Comparison of ENCODE assay signal across 22 cellular contexts in the genomic region with DNA sequence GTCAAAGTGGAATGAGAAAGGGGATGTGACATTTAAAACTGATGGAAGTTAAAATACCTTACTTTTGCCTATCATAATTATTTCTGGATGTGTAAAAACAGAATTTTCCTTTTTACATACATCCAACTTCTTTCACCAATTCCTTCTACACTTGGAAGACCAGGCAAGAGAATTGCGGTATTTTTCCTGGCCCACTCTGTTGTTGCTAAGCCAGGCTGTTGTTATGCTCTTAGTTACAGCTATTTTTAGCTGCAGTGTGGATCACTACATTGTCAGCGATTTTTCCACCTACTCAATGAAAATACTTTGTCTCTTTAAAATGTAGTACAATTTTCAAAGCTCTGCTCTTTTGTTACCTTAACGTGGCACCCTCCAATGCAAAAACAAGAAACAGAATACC. TPM values are rescaled to one million over a fixed set of nuclear protein-coding genes. Genes with fewer than 3 reads are reported as not detected.
"Had no signal": no experiment of that assay in that cellular context is flagged by ENCODE, and none has a peak within 500 bp of the region (broad histone marks: within the 10 kb centered on the region; RNA-seq: fewer than 3 reads in every experiment).

No MANE protein-coding gene starts in this region.

- H3K4me1 Mint-ChIP-seq: activated CD4-positive, alpha-beta T cell treated with anti-CD3 and anti-CD28 coated beads, Interleukin-2, amount 10 ng/mL, durations not matched to agents 24 days and 14 days; activated naive CD8-positive, alpha-beta T cell treated with anti-CD3 and anti-CD28 coated beads, Interleukin-2, amount 10 ng/mL, durations not matched to agents 7 days and 5 days; natural killer cell; stimulated activated naive B cell treated with anti-CD40 and anti-IgM and Interleukin-4, amounts not matched to agents 10 μg/mL and 1 μg/mL and 100 μg/mL, for 72 hours had no signal

- H3K27me3 ChIP-seq: breast epithelium, thyroid gland had no signal

- H3K4me1 ChIP-seq: breast epithelium, heart right ventricle, spleen had no signal

- H3K27ac ChIP-seq: breast epithelium, heart right ventricle, spleen had no signal

- H3K36me3 ChIP-seq: breast epithelium, heart right ventricle, spleen, thyroid gland had no signal

- H3K27ac Mint-ChIP-seq: activated CD4-positive, alpha-beta T cell treated with anti-CD3 and anti-CD28 coated beads, Interleukin-2, amount 10 ng/mL, durations not matched to agents 24 days and 14 days; activated CD8-positive, alpha-beta T cell treated with anti-CD3 and anti-CD28 coated beads, Interleukin-2, amount 10 ng/mL, durations not matched to agents 7 days and 5 days; activated naive CD8-positive, alpha-beta T cell treated with anti-CD3 and anti-CD28 coated beads, Interleukin-2, amount 10 ng/mL, durations not matched to agents 7 days and 5 days; activated T-cell treated with anti-CD3 and anti-CD28 coated beads, Interleukin-2, amount 50 U/mL, for 24 hours; activated T-helper 2 cell treated with anti-CD3 and anti-CD28 coated beads, Interferon-gamma antibody, Interleukin-2, Interleukin-4, amounts not matched to agents 10 μg/mL and 5 μg/mL and 100 μg/mL, durations not matched to agents 14 hours and 24 hours and 36 hours; natural killer cell; stimulated activated naive B cell treated with anti-CD40 and anti-IgM and Interleukin-4, amounts not matched to agents 10 μg/mL and 1 μg/mL and 100 μg/mL, for 72 hours had no signal

- DNase-seq: activated CD4-positive, alpha-beta T cell treated with anti-CD3 and anti-CD28 coated beads, Interleukin-2, amount 10 ng/mL, durations not matched to agents 24 days and 14 days; activated CD8-positive, alpha-beta T cell treated with anti-CD3 and anti-CD28 coated beads, Interleukin-2, amount 10 ng/mL, durations not matched to agents 7 days and 5 days; activated naive CD4-positive, alpha-beta T cell treated with Interleukin-2 at 50 U/mL for 16 hours; activated naive CD8-positive, alpha-beta T cell treated with anti-CD3 and anti-CD28 coated beads, Interleukin-2, amount 10 ng/mL, durations not matched to agents 7 days and 5 days; activated T-cell treated with anti-CD3 and anti-CD28 coated beads, Interleukin-2, amount 50 U/mL, for 24 hours; amygdala; cerebellar nuclear complex; effector CD4-positive, alpha-beta T cell; heart right ventricle; mesenchymal stem cell; natural killer cell; nucleus accumbens; posterior cingulate gyrus; retina; spleen; stimulated activated naive B cell treated with anti-CD40 and anti-IgM and Interleukin-4, amounts not matched to agents 10 μg/mL and 1 μg/mL and 100 μg/mL, for 72 hours; T-helper 1 cell; T-helper 9 cell had no signal

- H3K4me3 ChIP-seq: breast epithelium, heart right ventricle, spleen, thyroid gland had no signal

- H3K4me3 Mint-ChIP-seq: activated CD4-positive, alpha-beta T cell treated with anti-CD3 and anti-CD28 coated beads, Interleukin-2, amount 10 ng/mL, durations not matched to agents 24 days and 14 days; activated CD8-positive, alpha-beta T cell treated with anti-CD3 and anti-CD28 coated beads, Interleukin-2, amount 10 ng/mL, durations not matched to agents 7 days and 5 days; activated naive CD8-positive, alpha-beta T cell treated with anti-CD3 and anti-CD28 coated beads, Interleukin-2, amount 10 ng/mL, durations not matched to agents 7 days and 5 days; activated T-cell treated with anti-CD3 and anti-CD28 coated beads, Interleukin-2, amount 50 U/mL, for 24 hours; natural killer cell; stimulated activated naive B cell treated with anti-CD40 and anti-IgM and Interleukin-4, amounts not matched to agents 10 μg/mL and 1 μg/mL and 100 μg/mL, for 72 hours had no signal

- H3K36me3 Mint-ChIP-seq: activated naive CD8-positive, alpha-beta T cell treated with anti-CD3 and anti-CD28 coated beads, Interleukin-2, amount 10 ng/mL, durations not matched to agents 7 days and 5 days; natural killer cell; stimulated activated naive B cell treated with anti-CD40 and anti-IgM and Interleukin-4, amounts not matched to agents 10 μg/mL and 1 μg/mL and 100 μg/mL, for 72 hours had no signal

- H3K27me3 Mint-ChIP-seq: activated naive CD8-positive, alpha-beta T cell treated with anti-CD3 and anti-CD28 coated beads, Interleukin-2, amount 10 ng/mL, durations not matched to agents 7 days and 5 days had no signal

- H3K9me3 ChIP-seq: breast epithelium, heart right ventricle, spleen, thyroid gland had no signal

- H3K9me3 Mint-ChIP-seq: activated CD4-positive, alpha-beta T cell treated with anti-CD3 and anti-CD28 coated beads, Interleukin-2, amount 10 ng/mL, durations not matched to agents 24 days and 14 days; activated naive CD8-positive, alpha-beta T cell treated with anti-CD3 and anti-CD28 coated beads, Interleukin-2, amount 10 ng/mL, durations not matched to agents 7 days and 5 days; activated T-cell treated with anti-CD3 and anti-CD28 coated beads, Interleukin-2, amount 50 U/mL, for 24 hours; activated T-helper 2 cell treated with anti-CD3 and anti-CD28 coated beads, Interferon-gamma antibody, Interleukin-2, Interleukin-4, amounts not matched to agents 10 μg/mL and 5 μg/mL and 100 μg/mL, durations not matched to agents 14 hours and 24 hours and 36 hours; stimulated activated naive B cell treated with anti-CD40 and anti-IgM and Interleukin-4, amounts not matched to agents 10 μg/mL and 1 μg/mL and 100 μg/mL, for 72 hours had no signal

RNA-seq across cellular contexts. Expression of a gene that starts 43.4 kb away (rescaled TPM):
- total RNA-seq: activated CD4-positive, alpha-beta T cell treated with anti-CD3 and anti-CD28 coated beads, Interleukin-2, amount 10 ng/mL, durations not matched to agents 24 days and 14 days; activated CD8-positive, alpha-beta T cell treated with anti-CD3 and anti-CD28 coated beads, Interleukin-2, amount 10 ng/mL, durations not matched to agents 7 days and 5 days; activated naive CD8-positive, alpha-beta T cell treated with anti-CD3 and anti-CD28 coated beads, Interleukin-2, amount 10 ng/mL, durations not matched to agents 7 days and 5 days; activated T-helper 2 cell treated with anti-CD3 and anti-CD28 coated beads, Interferon-gamma antibody, Interleukin-2, Interleukin-4, amounts not matched to agents 10 μg/mL and 5 μg/mL and 100 μg/mL, durations not matched to agents 14 hours and 24 hours and 36 hours; heart right ventricle; natural killer cell; spleen had no signal
- polyA plus RNA-seq: heart right ventricle, liver, spleen had no signal
